ENCODE assay signal across 22 cellular contexts in genomic region chr12:69272511-69272910, GRCh38.
"Had no signal": no experiment of that assay in that cellular context is flagged by ENCODE, and none has a peak within 500 bp of the region (broad histone marks: within the 10 kb centered on the region; RNA-seq: fewer than 3 reads in every experiment).

No MANE protein-coding gene starts in this region.

- H3K9me3 Mint-ChIP-seq: naive thymus-derived CD4-positive, alpha-beta T cell; nephron; neural progenitor cell had no signal

- H3K27ac Mint-ChIP-seq: nephron, neural progenitor cell had no signal

- H3K4me1 Mint-ChIP-seq: nephron, neural progenitor cell had no signal

- DNase-seq: dermis blood vessel endothelial cell; effector memory CD4-positive, alpha-beta T cell; foreskin keratinocyte; heart left ventricle; kidney; left cardiac atrium; left lung; mesendoderm; midbrain; naive thymus-derived CD4-positive, alpha-beta T cell; stimulated activated CD4-positive, alpha-beta T cell treated with anti-CD3 and anti-CD28 coated beads, Interleukin-12 subunit alpha, Interleukin-12 subunit beta, amount 100 ng/mL, for 4 hours; stimulated activated CD4-positive, alpha-beta T cell treated with anti-CD3 and anti-CD28 coated beads, Interleukin-1b, Interleukin-23, amount 100 ng/mL, for 48 hours; stimulated activated CD4-positive, alpha-beta T cell treated with anti-CD3 and anti-CD28 coated beads, Interleukin-4, amount 100 ng/mL, for 1 hour; stimulated activated CD8-positive, alpha-beta memory T cell treated with anti-CD3 and anti-CD28 coated beads, Interleukin-4, amount 100 ng/mL, for 48 hours; stimulated activated naive CD4-positive, alpha-beta T cell treated with Interleukin-2 at 50 U/mL for 16 hours; stomach; thyroid gland; trophoblast cell had no signal

- H3K27me3 Mint-ChIP-seq: naive thymus-derived CD4-positive, alpha-beta T cell had no signal

- ATAC-seq: foreskin keratinocyte; gastroesophageal sphincter; heart left ventricle; left cardiac atrium; left lung; naive thymus-derived CD4-positive, alpha-beta T cell; sciatic nerve had no signal

- H3K4me3 Mint-ChIP-seq: naive thymus-derived CD4-positive, alpha-beta T cell; nephron; neural progenitor cell had no signal
